In the genomic region with DNA sequence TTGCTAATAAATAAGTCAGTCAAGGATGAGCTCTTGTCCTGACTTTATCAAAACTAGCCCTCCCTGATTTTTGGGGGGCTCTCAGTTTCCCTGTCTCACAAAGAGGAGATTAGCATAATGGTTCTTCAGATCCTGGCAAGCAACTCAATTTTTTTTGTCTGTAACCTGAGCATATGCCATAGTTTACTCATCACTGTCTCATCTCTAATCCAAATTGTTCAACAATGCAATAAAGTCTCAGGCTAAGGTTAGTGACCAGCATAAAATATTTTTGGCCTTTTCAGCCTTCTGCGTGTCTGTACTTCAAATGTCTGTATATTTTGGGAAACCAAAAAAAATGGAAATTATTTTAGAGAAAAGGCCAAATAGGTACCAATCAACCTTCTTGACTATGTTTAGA, we compare ENCODE assay signal across 23 cellular contexts.
A peak's percentile ranks its signal among the peaks of the same experiment; 100 is the strongest.
DNase-seq lines count a peak whose midpoint lies in the region; ATAC-seq, FAIRE-seq and TF ChIP-seq lines count a peak whose summit lies in the region.
"Had no signal": no experiment of that assay in that cellular context is flagged by ENCODE, and none has a peak within 500 bp of the region (broad histone marks: within the 10 kb centered on the region; RNA-seq: fewer than 3 reads in every experiment).

No MANE protein-coding gene starts in this region.

- DNase-seq in A549 (ENCODE audit: low read depth in 1 of 2, low spot score in 1 of 2) (no peak), HCEC 1CT (peak; percentile 60), fibroblast of peridontal ligament (ENCODE audit: extremely low read depth) (peak; percentile 10), iPS-NIHi7 (ENCODE audit: extremely low spot score) (no peak), SW 1271 (lab: John Stamatoyannopoulos, UW) (no peak)
- DNase-seq: activated T-cell treated with anti-CD3 and anti-CD28 coated beads, Interleukin-2, amount 50 U/mL, for 24 hours; COR-L47; DND-41; mesendoderm; NCI-H146; NCI-H524 treated with DMSO at 0.1 percent for 48 hours; NK-92 treated with Interleukin-12 subunit alpha and Interleukin-12 subunit beta, amount 100 ng/mL, for 24 hours; stimulated activated CD4-positive, alpha-beta T cell treated with anti-CD3 and anti-CD28 coated beads, Interleukin-4, amount 100 ng/mL, for 1 hour; T-helper 2 cell had no signal

- TF ChIP-seq POLR2A in A549 (IDR thresholded peaks at IDR 0.05; ENCODE audit: low read length) = no peak

- TF ChIP-seq CTCF in A549 (IDR thresholded peaks at IDR 0.05) = no peak

- peaks cover 23% of the 10 kb centered on the region for H3K4me1 ChIP-seq in A549
- H3K4me1 ChIP-seq: breast epithelium had no signal

- TF ChIP-seq RAD21 in A549 (conservative IDR thresholded peaks at IDR 0.05 in 1 of 2, IDR thresholded peaks at IDR 0.05 in 1 of 2) = no peak

- no peaks in the 10 kb centered on the region for H3K9me3 ChIP-seq in A549
- H3K9me3 ChIP-seq: breast epithelium had no signal

- TF ChIP-seq EP300 in A549 (IDR thresholded peaks at IDR 0.05) = no peak

- CTCF ChIA-PET in A549 (lab: Yijun Ruan, JAX) = no interaction called here

- H3K4me2 ChIP-seq in A549 = 0 out of 3 replicates have a peak overlapping the region, but pooled peaks have one; percentile 7

- ATAC-seq in A549 (no peak), SK-N-SH treated with all-trans-retinoic acid at 6 μM for 48 hours (peak; percentile 66), GM18907 (IDR thresholded peaks at IDR 0.05; ENCODE audit: unreplicated experiment) (no peak), HG02870 (IDR thresholded peaks at IDR 0.05; ENCODE audit: unreplicated experiment) (no peak)
- ATAC-seq: K562; stimulated activated memory B cell treated with anti-CD40 and anti-IgM and Interleukin-4, amounts not matched to agents 10 μg/mL and 1 μg/mL and 100 μg/mL, for 72 hours had no signal

- H3K4me3 ChIP-seq in A549 = no peak overlapping the region
- H3K4me3 ChIP-seq: breast epithelium, K562 had no signal

- no peak for FAIRE-seq in A549 (lab: Jason Lieb, UNC)
- FAIRE-seq: A204.1, GM19239, K562, RCC 7860 had no signal

- WGBS in A549 (ENCODE audit: missing lambda C conversion rate) = 100% methylated on average over 1 of the region's 1 CpG

- no peak overlapping the region for H3K27ac ChIP-seq in A549
- H3K27ac ChIP-seq: breast epithelium had no signal

- POLR2A ChIA-PET in A549 (lab: Yijun Ruan, JAX) = no interaction called here

TF ChIP-seq in A549, 52 proteins besides CTCF, POLR2A, EP300 and RAD21:
- TF ChIP-seq SREBF2 (IDR thresholded peaks at IDR 0.05) (no peak), ZSCAN20 (CRISPR knock-in tag; IDR thresholded peaks at IDR 0.05) (no peak), HEYL (CRISPR knock-in tag; IDR thresholded peaks at IDR 0.05) (no peak), FOXS1 (CRISPR knock-in tag; IDR thresholded peaks at IDR 0.05) (no peak), FOSL2 (IDR thresholded peaks at IDR 0.05) (no peak), FOSL2 (CRISPR knock-in tag; IDR thresholded peaks at IDR 0.05) (no peak), POLR2AphosphoS2 (conservative IDR thresholded peaks at IDR 0.05; ENCODE audit: low read length) (no peak)
- TF ChIP-seq, protein P1, sequence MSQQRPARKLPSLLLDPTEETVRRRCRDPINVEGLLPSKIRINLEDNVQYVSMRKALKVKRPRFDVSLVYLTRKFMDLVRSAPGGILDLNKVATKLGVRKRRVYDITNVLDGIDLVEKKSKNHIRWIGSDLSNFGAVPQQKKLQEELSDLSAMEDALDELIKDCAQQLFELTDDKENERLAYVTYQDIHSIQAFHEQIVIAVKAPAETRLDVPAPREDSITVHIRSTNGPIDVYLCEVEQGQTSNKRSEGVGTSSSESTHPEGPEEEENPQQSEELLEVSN (IDR thresholded peaks at IDR 0.05; ENCODE audit: borderline replicate concordance, low read depth) = no peak
- TF ChIP-seq, protein P2, sequence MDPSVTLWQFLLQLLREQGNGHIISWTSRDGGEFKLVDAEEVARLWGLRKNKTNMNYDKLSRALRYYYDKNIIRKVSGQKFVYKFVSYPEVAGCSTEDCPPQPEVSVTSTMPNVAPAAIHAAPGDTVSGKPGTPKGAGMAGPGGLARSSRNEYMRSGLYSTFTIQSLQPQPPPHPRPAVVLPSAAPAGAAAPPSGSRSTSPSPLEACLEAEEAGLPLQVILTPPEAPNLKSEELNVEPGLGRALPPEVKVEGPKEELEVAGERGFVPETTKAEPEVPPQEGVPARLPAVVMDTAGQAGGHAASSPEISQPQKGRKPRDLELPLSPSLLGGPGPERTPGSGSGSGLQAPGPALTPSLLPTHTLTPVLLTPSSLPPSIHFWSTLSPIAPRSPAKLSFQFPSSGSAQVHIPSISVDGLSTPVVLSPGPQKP (IDR thresholded peaks at IDR 0.05; ENCODE audit: low read depth, low read length) = no peak
- TF ChIP-seq, protein P3, sequence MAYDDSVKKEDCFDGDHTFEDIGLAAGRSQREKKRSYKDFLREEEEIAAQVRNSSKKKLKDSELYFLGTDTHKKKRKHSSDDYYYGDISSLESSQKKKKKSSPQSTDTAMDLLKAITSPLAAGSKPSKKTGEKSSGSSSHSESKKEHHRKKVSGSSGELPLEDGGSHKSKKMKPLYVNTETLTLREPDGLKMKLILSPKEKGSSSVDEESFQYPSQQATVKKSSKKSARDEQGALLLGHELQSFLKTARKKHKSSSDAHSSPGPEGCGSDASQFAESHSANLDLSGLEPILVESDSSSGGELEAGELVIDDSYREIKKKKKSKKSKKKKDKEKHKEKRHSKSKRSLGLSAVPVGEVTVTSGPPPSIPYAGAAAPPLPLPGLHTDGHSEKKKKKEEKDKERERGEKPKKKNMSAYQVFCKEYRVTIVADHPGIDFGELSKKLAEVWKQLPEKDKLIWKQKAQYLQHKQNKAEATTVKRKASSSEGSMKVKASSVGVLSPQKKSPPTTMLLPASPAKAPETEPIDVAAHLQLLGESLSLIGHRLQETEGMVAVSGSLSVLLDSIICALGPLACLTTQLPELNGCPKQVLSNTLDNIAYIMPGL (CRISPR knock-in tag; IDR thresholded peaks at IDR 0.05; ENCODE audit: borderline replicate concordance) = no peak

TF ChIP-seq in SK-N-SH treated with all-trans-retinoic acid at 6 μM for 48 hours, 23 proteins besides CTCF, POLR2A, EP300 and RAD21:
- TF ChIP-seq SNAI2 (CRISPR knock-in tag; IDR thresholded peaks at IDR 0.05) (no peak), ZNF565 (CRISPR knock-in tag; conservative IDR thresholded peaks at IDR 0.05; ENCODE audit: low read depth) (no peak), ZFP3 (CRISPR knock-in tag; IDR thresholded peaks at IDR 0.05) (no peak), ISL1 (CRISPR knock-in tag; IDR thresholded peaks at IDR 0.05) (no peak), ARNTL (CRISPR knock-in tag; IDR thresholded peaks at IDR 0.05; ENCODE audit: borderline replicate concordance, low read depth) (no peak), GLIS3 (CRISPR knock-in tag; IDR thresholded peaks at IDR 0.05) (no peak), RARB (CRISPR knock-in tag; IDR thresholded peaks at IDR 0.05) (no peak), BACH2 (CRISPR knock-in tag; IDR thresholded peaks at IDR 0.05; ENCODE audit: borderline replicate concordance) (no peak), TOX (CRISPR knock-in tag; IDR thresholded peaks at IDR 0.05; ENCODE audit: borderline replicate concordance) (no peak), TCF4 (CRISPR knock-in tag; IDR thresholded peaks at IDR 0.05; ENCODE audit: borderline replicate concordance) (no peak)
- TF ChIP-seq, protein P4, sequence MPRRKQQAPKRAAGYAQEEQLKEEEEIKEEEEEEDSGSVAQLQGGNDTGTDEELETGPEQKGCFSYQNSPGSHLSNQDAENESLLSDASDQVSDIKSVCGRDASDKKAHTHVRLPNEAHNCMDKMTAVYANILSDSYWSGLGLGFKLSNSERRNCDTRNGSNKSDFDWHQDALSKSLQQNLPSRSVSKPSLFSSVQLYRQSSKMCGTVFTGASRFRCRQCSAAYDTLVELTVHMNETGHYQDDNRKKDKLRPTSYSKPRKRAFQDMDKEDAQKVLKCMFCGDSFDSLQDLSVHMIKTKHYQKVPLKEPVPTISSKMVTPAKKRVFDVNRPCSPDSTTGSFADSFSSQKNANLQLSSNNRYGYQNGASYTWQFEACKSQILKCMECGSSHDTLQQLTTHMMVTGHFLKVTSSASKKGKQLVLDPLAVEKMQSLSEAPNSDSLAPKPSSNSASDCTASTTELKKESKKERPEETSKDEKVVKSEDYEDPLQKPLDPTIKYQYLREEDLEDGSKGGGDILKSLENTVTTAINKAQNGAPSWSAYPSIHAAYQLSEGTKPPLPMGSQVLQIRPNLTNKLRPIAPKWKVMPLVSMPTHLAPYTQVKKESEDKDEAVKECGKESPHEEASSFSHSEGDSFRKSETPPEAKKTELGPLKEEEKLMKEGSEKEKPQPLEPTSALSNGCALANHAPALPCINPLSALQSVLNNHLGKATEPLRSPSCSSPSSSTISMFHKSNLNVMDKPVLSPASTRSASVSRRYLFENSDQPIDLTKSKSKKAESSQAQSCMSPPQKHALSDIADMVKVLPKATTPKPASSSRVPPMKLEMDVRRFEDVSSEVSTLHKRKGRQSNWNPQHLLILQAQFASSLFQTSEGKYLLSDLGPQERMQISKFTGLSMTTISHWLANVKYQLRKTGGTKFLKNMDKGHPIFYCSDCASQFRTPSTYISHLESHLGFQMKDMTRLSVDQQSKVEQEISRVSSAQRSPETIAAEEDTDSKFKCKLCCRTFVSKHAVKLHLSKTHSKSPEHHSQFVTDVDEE (CRISPR knock-in tag; IDR thresholded peaks at IDR 0.05) = no peak
- TF ChIP-seq, protein P5, sequence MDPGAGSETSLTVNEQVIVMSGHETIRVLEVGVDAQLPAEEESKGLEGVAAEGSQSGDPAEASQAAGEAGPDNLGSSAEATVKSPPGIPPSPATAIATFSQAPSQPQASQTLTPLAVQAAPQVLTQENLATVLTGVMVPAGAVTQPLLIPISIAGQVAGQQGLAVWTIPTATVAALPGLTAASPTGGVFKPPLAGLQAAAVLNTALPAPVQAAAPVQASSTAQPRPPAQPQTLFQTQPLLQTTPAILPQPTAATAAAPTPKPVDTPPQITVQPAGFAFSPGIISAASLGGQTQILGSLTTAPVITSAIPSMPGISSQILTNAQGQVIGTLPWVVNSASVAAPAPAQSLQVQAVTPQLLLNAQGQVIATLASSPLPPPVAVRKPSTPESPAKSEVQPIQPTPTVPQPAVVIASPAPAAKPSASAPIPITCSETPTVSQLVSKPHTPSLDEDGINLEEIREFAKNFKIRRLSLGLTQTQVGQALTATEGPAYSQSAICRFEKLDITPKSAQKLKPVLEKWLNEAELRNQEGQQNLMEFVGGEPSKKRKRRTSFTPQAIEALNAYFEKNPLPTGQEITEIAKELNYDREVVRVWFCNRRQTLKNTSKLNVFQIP (CRISPR knock-in tag; IDR thresholded peaks at IDR 0.05; ENCODE audit: borderline replicate concordance, low read depth) = no peak

Comparison
In these comparisons a context has a peak if more than half of its experiments do, and no peak if none do; other contexts are left out.
1. DNase-seq: peak in HCEC 1CT (single experiment) and fibroblast of peridontal ligament (single experiment); none in A549 (0 of 2), iPS-NIHi7 (single experiment) and SW 1271 (0 of 2).